Comparison of ENCODE assay signal across 8 cellular contexts in the genomic region with DNA sequence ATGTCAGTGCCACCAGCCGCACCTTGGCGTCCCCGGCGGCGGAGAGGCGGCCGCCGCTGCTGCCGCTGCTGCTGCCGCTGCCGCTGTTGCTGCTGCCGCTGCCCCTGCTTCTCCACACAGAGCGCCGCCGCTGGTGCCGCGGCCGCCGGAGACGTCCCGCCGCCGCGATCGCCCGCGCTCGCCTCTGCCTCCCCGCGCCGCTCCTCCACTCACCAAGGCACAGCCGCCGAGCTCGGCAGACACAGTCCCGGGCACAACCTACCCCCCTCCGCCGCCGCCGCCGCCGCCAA. TPM values are rescaled to one million over a fixed set of nuclear protein-coding genes. Genes with fewer than 3 reads are reported as not detected.
DNase-seq lines count a peak whose midpoint lies in the region; ATAC-seq and TF ChIP-seq lines count a peak whose summit lies in the region.

A gene (minus strand): TSS at position 260 of the 290 bp plus-strand sequence.

- H4K20me1 ChIP-seq in hepatocyte (ENCODE audit: insufficient read depth, poor library complexity, severe bottlenecking) = peaks cover 33% of the 10 kb centered on the region

- DNase-seq in NCI-H1105 treated with DMSO at 0.1 percent for 48 hours (lab: John Stamatoyannopoulos, UW) (peak; percentile 61), NCI-H1105 (lab: John Stamatoyannopoulos, UW) (no peak), hepatocyte (ENCODE audit: low spot score) (no peak), DMS114 treated with DMSO at 0.1 percent for 48 hours (lab: John Stamatoyannopoulos, UW; ENCODE audit: unreplicated experiment) (no peak)
- DNase-seq in activated naive CD4-positive, alpha-beta T cell treated with anti-CD3 and anti-CD28 coated beads, Interleukin-2, amount 50 U/mL, for 72 hours (ENCODE audit: low spot score in 2 of 2) = no peak

- peak; percentile 3 for TF ChIP-seq CTCF in hepatocyte (IDR thresholded peaks at IDR 0.05; ENCODE audit: poor library complexity)

- H2AFZ ChIP-seq in hepatocyte = peak within 1 kb of the TSS; percentile 86

- no peaks in the 10 kb centered on the region for H3K9me3 Mint-ChIP-seq in activated naive CD4-positive, alpha-beta T cell treated with anti-CD3 and anti-CD28 coated beads, Interleukin-2, amount 50 U/mL, for 72 hours

- H3K27ac ChIP-seq in hepatocyte (peak within 1 kb of the TSS; percentile 95), skin epidermis (peak within 1 kb of the TSS; percentile 75 to 97 (median 93))

- no peaks in the 10 kb centered on the region for H3K36me3 ChIP-seq in hepatocyte (replicated peaks; ENCODE audit: insufficient read depth, low read depth)

- no peaks in the 10 kb centered on the region for H3K27me3 ChIP-seq in hepatocyte

- peak within 1 kb of the TSS; percentile 87 for H3K4me2 ChIP-seq in hepatocyte

- H3K27ac Mint-ChIP-seq in activated naive CD4-positive, alpha-beta T cell treated with anti-CD3 and anti-CD28 coated beads, Interleukin-2, amount 50 U/mL, for 72 hours = peak within 1 kb of the TSS; percentile 78 to 84

- H3K4me3 ChIP-seq in hepatocyte (peak within 1 kb of the TSS; percentile 90), skin epidermis (peak within 1 kb of the TSS; percentile 70 to 90 (median 86))

- H3K36me3 Mint-ChIP-seq in activated naive CD4-positive, alpha-beta T cell treated with anti-CD3 and anti-CD28 coated beads, Interleukin-2, amount 50 U/mL, for 72 hours = peaks cover 0 to 6% of the 10 kb centered on the region in 2 donors

- peaks cover 40% of the 10 kb centered on the region for H3K79me2 ChIP-seq in hepatocyte

- no peaks in the 10 kb centered on the region for H3K9me2 ChIP-seq in hepatocyte (replicated peaks; ENCODE audit: insufficient read depth)

- WGBS in hepatocyte (ENCODE audit: low lambda C conversion rate, missing lambda C conversion rate) = 1% methylated on average over 13 of the region's 41 CpGs

- H3K9me3 ChIP-seq in hepatocyte (ENCODE audit: low read depth) = no peaks in the 10 kb centered on the region

- H3K4me1 ChIP-seq in hepatocyte (ENCODE audit: insufficient read depth) = peaks cover 11% of the 10 kb centered on the region

- ATAC-seq in HG02973 (IDR thresholded peaks at IDR 0.05; ENCODE audit: unreplicated experiment) = peak; percentile 17
- ATAC-seq in activated naive CD4-positive, alpha-beta T cell treated with anti-CD3 and anti-CD28 coated beads, Interleukin-2, amount 50 U/mL, for 72 hours = peak in 1 of 2 donors; percentile 21
- ATAC-seq in GM21367 (IDR thresholded peaks at IDR 0.05; ENCODE audit: unreplicated experiment) = no peak

RNA-seq across cellular contexts. Expression of the gene that starts here (rescaled TPM):
- 1 to 10 TPM; 3.3 to 3.5 TPM for total RNA-seq in activated naive CD4-positive, alpha-beta T cell treated with anti-CD3 and anti-CD28 coated beads, Interleukin-2, amount 50 U/mL, for 72 hours
- total RNA-seq in hepatocyte = 47.8 and 49.5 TPM in 2 replicates
- polyA plus RNA-seq in hepatocyte = 12.9 and 15.6 TPM in 2 replicates

Comparison
In these comparisons a context has a peak if more than half of its experiments do, and no peak if none do; other contexts are left out.
1. RNA of the gene that starts here (total RNA-seq): 47.8 to 49.5 TPM in hepatocyte; 3.3 to 3.5 TPM in activated naive CD4-positive, alpha-beta T cell treated with anti-CD3 and anti-CD28 coated beads, Interleukin-2, amount 50 U/mL, for 72 hours; every median in the first group is over 10 times any median in the second.